ENCODE assay signal across 1 cellular context in genomic region chr4:76275486-76276126, GRCh38.
A peak's percentile ranks its signal among the peaks of the same experiment; 100 is the strongest.
TF ChIP-seq lines count a peak whose summit lies in the region.

No MANE protein-coding gene starts in this region.

TF ChIP-seq in liver, 16 proteins besides CTCF, POLR2A, EP300 and RAD21 (continued from another document):
- TF ChIP-seq REST (IDR thresholded peaks at IDR 0.05) (peak; percentile 76), FOXA2 (IDR thresholded peaks at IDR 0.05) (peak; percentile 99), JUND (IDR thresholded peaks at IDR 0.05) (peak; percentile 89 to 96), ATF3 (IDR thresholded peaks at IDR 0.05) (peak; percentile 78), RXRA (IDR thresholded peaks at IDR 0.05) (peak; percentile 72 to 83), YY1 (IDR thresholded peaks at IDR 0.05) (peak; percentile 93), HNF4A (conservative IDR thresholded peaks at IDR 0.05) (peak; percentile 76 to 79), NR2F2 (IDR thresholded peaks at IDR 0.05) (no peak), MAX (IDR thresholded peaks at IDR 0.05) (peak; percentile 67), HNF4G (IDR thresholded peaks at IDR 0.05) (peak; percentile 30)
- TF ChIP-seq, protein P1, sequence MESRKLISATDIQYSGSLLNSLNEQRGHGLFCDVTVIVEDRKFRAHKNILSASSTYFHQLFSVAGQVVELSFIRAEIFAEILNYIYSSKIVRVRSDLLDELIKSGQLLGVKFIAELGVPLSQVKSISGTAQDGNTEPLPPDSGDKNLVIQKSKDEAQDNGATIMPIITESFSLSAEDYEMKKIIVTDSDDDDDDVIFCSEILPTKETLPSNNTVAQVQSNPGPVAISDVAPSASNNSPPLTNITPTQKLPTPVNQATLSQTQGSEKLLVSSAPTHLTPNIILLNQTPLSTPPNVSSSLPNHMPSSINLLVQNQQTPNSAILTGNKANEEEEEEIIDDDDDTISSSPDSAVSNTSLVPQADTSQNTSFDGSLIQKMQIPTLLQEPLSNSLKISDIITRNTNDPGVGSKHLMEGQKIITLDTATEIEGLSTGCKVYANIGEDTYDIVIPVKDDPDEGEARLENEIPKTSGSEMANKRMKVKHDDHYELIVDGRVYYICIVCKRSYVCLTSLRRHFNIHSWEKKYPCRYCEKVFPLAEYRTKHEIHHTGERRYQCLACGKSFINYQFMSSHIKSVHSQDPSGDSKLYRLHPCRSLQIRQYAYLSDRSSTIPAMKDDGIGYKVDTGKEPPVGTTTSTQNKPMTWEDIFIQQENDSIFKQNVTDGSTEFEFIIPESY (IDR thresholded peaks at IDR 0.05), result peak; percentile 70
TF ChIP-seq in liver: peak in this region for 14.
